ENCODE assay signal across 9 cellular contexts in genomic region chr19:795691-796581, GRCh38. TPM values are rescaled to one million over a fixed set of nuclear protein-coding genes. Genes with fewer than 3 reads are reported as not detected.
DNase-seq lines count a peak whose midpoint lies in the region; ATAC-seq, FAIRE-seq and TF ChIP-seq lines count a peak whose summit lies in the region.
"Had no signal": no experiment of that assay in that cellular context is flagged by ENCODE, and none has a peak within 500 bp of the region (broad histone marks: within the 10 kb centered on the region; RNA-seq: fewer than 3 reads in every experiment).

No MANE protein-coding gene starts in this region.

- TF ChIP-seq POLR2A in endothelial cell of umbilical vein (IDR thresholded peaks at IDR 0.05; ENCODE audit: low read depth, low read length): no peak

- CTCF ChIA-PET in endothelial cell of umbilical vein (lab: Charles Lee): interaction anchor here (0.5 kb wide), 1 partner anchor 26 kb away, joined by 3 read pairs; no protein-coding TSS in a partner anchor

- no peaks in the 10 kb centered on the region for H3F3A ChIP-seq in OCI-LY1 (ENCODE audit: insufficient read depth, low read length)

- H3K36me3 Mint-ChIP-seq in CD4-positive, CD25-positive, alpha-beta regulatory T cell: peaks cover 13% of the 10 kb centered on the region

- H3K4me3 Mint-ChIP-seq in CD4-positive, CD25-positive, alpha-beta regulatory T cell: peak overlapping the region in 3 of 4 donors; percentile 43 to 90 (median 80)

- intact Hi-C loops in endothelial cell of umbilical vein (cut with micrococcal nuclease): loop anchor here (10.0 kb wide), 1 partner anchor 449 kb away; the partner anchor contains the start of genes ATP5F1D and MIDN

- peaks cover 33% of the 10 kb centered on the region for H3K4me1 ChIP-seq in CD4-positive, CD25-positive, alpha-beta regulatory T cell (ENCODE audit: control insufficient read depth, insufficient read depth, low read length, poor library complexity, severe bottlenecking)
- H3K4me1 ChIP-seq in OCI-LY1 (ENCODE audit: insufficient read depth, low read length, severe bottlenecking) (peaks cover 29% of the 10 kb centered on the region), endothelial cell of umbilical vein (ENCODE audit: control insufficient read depth, extremely low read depth, insufficient read depth, low read length) (peaks cover 29% of the 10 kb centered on the region), osteoblast (ENCODE audit: insufficient read depth, low read length) (peaks cover 22% of the 10 kb centered on the region)

- H3K4me2 ChIP-seq in OCI-LY1 (ENCODE audit: low read length): peak overlapping the region; percentile 82
- peak overlapping the region; percentile 40 for H3K4me2 ChIP-seq in endothelial cell of umbilical vein (ENCODE audit: insufficient read depth, low read length)
- peak overlapping the region; percentile 85 for H3K4me2 ChIP-seq in osteoblast (ENCODE audit: insufficient read depth, low read length)

- H3K27ac Mint-ChIP-seq in CD4-positive, CD25-positive, alpha-beta regulatory T cell: no peak overlapping the region

- peaks cover 5% of the 10 kb centered on the region for H3K36me3 ChIP-seq in CD4-positive, CD25-positive, alpha-beta regulatory T cell (ENCODE audit: control insufficient read depth, insufficient read depth, low read length)
- peaks cover 30% of the 10 kb centered on the region for H3K36me3 ChIP-seq in OCI-LY1 (ENCODE audit: insufficient read depth, low read length)
- peaks cover 4 to 12% of the 10 kb centered on the region in 2 experiments for H3K36me3 ChIP-seq in endothelial cell of umbilical vein (ENCODE audit: control insufficient read depth in 2 of 2, extremely low read depth in 1 of 2, insufficient read depth in 2 of 2, low read length in 2 of 2)
- H3K36me3 ChIP-seq in osteoblast (ENCODE audit: insufficient read depth, low read length): peaks cover 17% of the 10 kb centered on the region

- H3K79me2 ChIP-seq in OCI-LY1 (ENCODE audit: insufficient read depth, low read length) (peaks cover 31% of the 10 kb centered on the region), endothelial cell of umbilical vein (ENCODE audit: control insufficient read depth, insufficient read depth, low read length) (peaks cover 32% of the 10 kb centered on the region), osteoblast (ENCODE audit: insufficient read depth, low read length) (peaks cover 31% of the 10 kb centered on the region)

- POLR2A ChIA-PET in endothelial cell of umbilical vein (lab: Charles Lee): interaction anchor here (1.3 kb wide), 1 partner anchor 12 kb away, joined by 4 read pairs; no protein-coding TSS in a partner anchor

- no peak for FAIRE-seq in endothelial cell of umbilical vein (lab: Jason Lieb, UNC)

- H3K27me3 Mint-ChIP-seq in CD4-positive, CD25-positive, alpha-beta regulatory T cell: peaks cover 7% of the 10 kb centered on the region

- no peaks in the 10 kb centered on the region for H3K27me3 ChIP-seq in CD4-positive, CD25-positive, alpha-beta regulatory T cell (ENCODE audit: control insufficient read depth, insufficient read depth, low read length)
- H3K27me3 ChIP-seq in OCI-LY1 (ENCODE audit: insufficient read depth, low read length) (no peaks in the 10 kb centered on the region), endothelial cell of umbilical vein (ENCODE audit: control insufficient read depth in 2 of 2, insufficient read depth in 2 of 2, low read length in 2 of 2) (no peaks in the 10 kb centered on the region), osteoblast (ENCODE audit: insufficient read depth, low read length) (no peaks in the 10 kb centered on the region)

- TF ChIP-seq CTCF in OCI-LY1 (IDR thresholded peaks at IDR 0.05; ENCODE audit: low read length) (no peak), endothelial cell of umbilical vein (IDR thresholded peaks at IDR 0.05; ENCODE audit: extremely low read depth in 1 of 2, insufficient read depth in 1 of 2, low read depth in 1 of 2, low read length in 2 of 2) (no peak), osteoblast (IDR thresholded peaks at IDR 0.05; ENCODE audit: extremely low read depth, low read depth, low read length) (no peak), GM13976 (IDR thresholded peaks at IDR 0.05; ENCODE audit: borderline replicate concordance, control extremely low read depth, extremely low read depth, insufficient read depth, missing control alignments) (no peak)

- no peaks in the 10 kb centered on the region for H3K9me1 ChIP-seq in endothelial cell of umbilical vein (replicated peaks; ENCODE audit: control insufficient read depth, extremely low read depth, insufficient read depth, low read length)

- H2AFZ ChIP-seq in OCI-LY1 (ENCODE audit: low read length): no peak overlapping the region
- no peak overlapping the region for H2AFZ ChIP-seq in endothelial cell of umbilical vein (ENCODE audit: low read depth, low read length)
- peak overlapping the region; percentile 57 for H2AFZ ChIP-seq in osteoblast (ENCODE audit: low read length)

- peaks cover 0 to 26% (median 14%) of the 10 kb centered on the region in 4 donors for H3K4me1 Mint-ChIP-seq in CD4-positive, CD25-positive, alpha-beta regulatory T cell

- peak overlapping the region; percentile 68 for H3K27ac ChIP-seq in CD4-positive, CD25-positive, alpha-beta regulatory T cell (ENCODE audit: insufficient read depth, low read length, poor library complexity, severe bottlenecking)
- no peak overlapping the region for H3K27ac ChIP-seq in OCI-LY1 (ENCODE audit: low read depth, low read length, poor library complexity, severe bottlenecking)
- H3K27ac ChIP-seq in endothelial cell of umbilical vein (ENCODE audit: insufficient read depth, low read depth, low read length): no peak overlapping the region
- no peak overlapping the region for H3K27ac ChIP-seq in osteoblast (ENCODE audit: low read depth, low read length)

- DNase-seq in CD4-positive, CD25-positive, alpha-beta regulatory T cell: no peak
- DNase-seq in endothelial cell of umbilical vein (ENCODE audit: low read depth, low spot score): no peak
- no peak for DNase-seq in osteoblast (ENCODE audit: insufficient read length, low spot score, missing footprints)
- DNase-seq in NCI-H1694 treated with DMSO at 0.1 percent for 48 hours (lab: John Stamatoyannopoulos, UW): no peak
- no peak for DNase-seq in GM13976 (ENCODE audit: low spot score)
- no peak for DNase-seq in SK-N-DZ (ENCODE audit: low spot score)

- no peak for ATAC-seq in CD4-positive, CD25-positive, alpha-beta regulatory T cell (ENCODE audit: low read depth in 2 of 2)
- no peak for ATAC-seq in GM19467 (IDR thresholded peaks at IDR 0.05; ENCODE audit: unreplicated experiment)

- H3K9me2 ChIP-seq in OCI-LY1 (ENCODE audit: low read depth, low read length): no peaks in the 10 kb centered on the region

- in situ Hi-C loops in GM13976 (cut with MboI; ENCODE audit: low sequenced_read_pairs, unreplicated experiment): no loop called here

- no peaks in the 10 kb centered on the region for H4K20me1 ChIP-seq in OCI-LY1 (ENCODE audit: insufficient read depth, low read length)
- no peaks in the 10 kb centered on the region for H4K20me1 ChIP-seq in endothelial cell of umbilical vein (replicated peaks; ENCODE audit: control insufficient read depth, extremely low read depth, insufficient read depth, low read length)
- H4K20me1 ChIP-seq in osteoblast (ENCODE audit: insufficient read depth, low read length): peaks cover 30% of the 10 kb centered on the region

- H3K9me3 Mint-ChIP-seq in CD4-positive, CD25-positive, alpha-beta regulatory T cell: no peaks in the 10 kb centered on the region

- BruUV-seq in endothelial cell of umbilical vein (replicated peaks; lab: Mats Ljungman, UMichigan): no TSS peak

- peak overlapping the region; percentile 84 for H3K9ac ChIP-seq in OCI-LY1 (ENCODE audit: low read length)
- peak overlapping the region; percentile 78 for H3K9ac ChIP-seq in endothelial cell of umbilical vein (replicated peaks; ENCODE audit: extremely low read depth, insufficient read depth, low read length)

- dilution Hi-C loops in endothelial cell of umbilical vein (cut with MboI; ENCODE audit: extremely low pct_ligation_motif_present, low sequenced_read_pairs): no loop called here

- H3K4me3 ChIP-seq in CD4-positive, CD25-positive, alpha-beta regulatory T cell (ENCODE audit: low read depth, low read length): no peak overlapping the region
- H3K4me3 ChIP-seq in OCI-LY1 (ENCODE audit: low read depth, low read length, poor library complexity, severe bottlenecking) (peak overlapping the region; percentile 72), endothelial cell of umbilical vein (replicated peaks in 1 of 3; ENCODE audit: insufficient read depth in 1 of 3, low read depth in 1 of 3, low read length in 3 of 3) (peak overlapping the region in 2 of 3 experiments; percentile 45 to 47), osteoblast (ENCODE audit: insufficient read depth, low read length) (peak overlapping the region; percentile 76)

- H3K9me3 ChIP-seq in CD4-positive, CD25-positive, alpha-beta regulatory T cell (ENCODE audit: control insufficient read depth in 2 of 2, low read length in 2 of 2): no peaks in the 10 kb centered on the region
- H3K9me3 ChIP-seq in OCI-LY1 (ENCODE audit: low read length): no peaks in the 10 kb centered on the region
- no peaks in the 10 kb centered on the region for H3K9me3 ChIP-seq in endothelial cell of umbilical vein (replicated peaks; ENCODE audit: control insufficient read depth, insufficient read depth, low read length)
- H3K9me3 ChIP-seq in osteoblast (ENCODE audit: low read depth, low read length): no peaks in the 10 kb centered on the region

RNA-seq across cellular contexts. Expression of gene PTBP1, which starts 1.3 kb away (rescaled TPM):
- 308 TPM for total RNA-seq in CD4-positive, CD25-positive, alpha-beta regulatory T cell
- 100 to 1,000 TPM; 108 to 132 (median 126) TPM for polyA plus RNA-seq in CD4-positive, CD25-positive, alpha-beta regulatory T cell
- total RNA-seq in endothelial cell of umbilical vein (607 and 623 TPM in 2 replicates), osteoblast (106 and 124 TPM in 2 replicates)
- polyA plus RNA-seq in endothelial cell of umbilical vein: 382 and 465 TPM in 2 replicates
- 214 and 242 TPM in 2 replicates for polyA plus RNA-seq in endothelial cell of umbilical vein (2011; cell fraction: cytosol; rRNA removed)
- 500 and 584 TPM in 2 replicates for polyA plus RNA-seq in endothelial cell of umbilical vein (2011; cell fraction: nucleus; rRNA removed)
- 424 and 517 TPM in 2 replicates for polyA plus RNA-seq in endothelial cell of umbilical vein (2012)
- 274 and 326 TPM in 2 replicates for polyA minus RNA-seq in endothelial cell of umbilical vein
- polyA minus RNA-seq in endothelial cell of umbilical vein (2011; cell fraction: cytosol; rRNA and poly(A)+ RNA removed): 213 TPM
- 251 and 318 TPM in 2 replicates for polyA minus RNA-seq in endothelial cell of umbilical vein (2011; cell fraction: nucleus; rRNA and poly(A)+ RNA removed)
- 295 and 360 TPM in 2 replicates for polyA plus RNA-seq in SK-N-DZ (2014; cell fraction: cytosol; rRNA removed)
- polyA plus RNA-seq in SK-N-DZ (2014; cell fraction: nucleus; rRNA removed): 334 and 420 TPM in 2 replicates

RNA-seq across cellular contexts. Expression of gene PLPPR3, which starts 25.8 kb away (rescaled TPM):
- total RNA-seq in CD4-positive, CD25-positive, alpha-beta regulatory T cell: not detected
- not detected for polyA plus RNA-seq in CD4-positive, CD25-positive, alpha-beta regulatory T cell
- 0.76 and 1.2 TPM in 2 replicates for total RNA-seq in endothelial cell of umbilical vein
- 1.1 and 2.0 TPM in 2 replicates for polyA plus RNA-seq in endothelial cell of umbilical vein
- 0.30 and 0.52 TPM in 2 replicates for polyA plus RNA-seq in endothelial cell of umbilical vein (2011; cell fraction: cytosol; rRNA removed)
- polyA plus RNA-seq in endothelial cell of umbilical vein (2011; cell fraction: nucleus; rRNA removed): 0.28 and 0.41 TPM in 2 replicates
- polyA plus RNA-seq in endothelial cell of umbilical vein (2012): 1.3 and 5.6 TPM in 2 replicates
- polyA minus RNA-seq in endothelial cell of umbilical vein: 0.76 and 0.83 TPM in 2 replicates
- polyA minus RNA-seq in endothelial cell of umbilical vein (2011; cell fraction: cytosol; rRNA and poly(A)+ RNA removed): not detected
- polyA minus RNA-seq in endothelial cell of umbilical vein (2011; cell fraction: nucleus; rRNA and poly(A)+ RNA removed): 0.19 TPM in 2 replicates
- total RNA-seq in osteoblast: 0.36 TPM in 1 of 2 replicates, not detected in the other
- 153 and 228 TPM in 2 replicates for polyA plus RNA-seq in SK-N-DZ (2014; cell fraction: cytosol; rRNA removed)
- polyA plus RNA-seq in SK-N-DZ (2014; cell fraction: nucleus; rRNA removed): 134 and 172 TPM in 2 replicates
- total RNA-seq: subcutaneous adipose tissue had no signal

RNA-seq across cellular contexts. Expression of gene AZU1, which starts 31.7 kb away (rescaled TPM):
- 0.59 TPM for total RNA-seq in CD4-positive, CD25-positive, alpha-beta regulatory T cell
- polyA plus RNA-seq in CD4-positive, CD25-positive, alpha-beta regulatory T cell: not detected
- total RNA-seq in endothelial cell of umbilical vein: not detected in 2 replicates
- 0.12 TPM in 1 of 2 replicates, not detected in the other for polyA plus RNA-seq in endothelial cell of umbilical vein
- polyA plus RNA-seq in endothelial cell of umbilical vein (2011; cell fraction: cytosol; rRNA removed): not detected in 2 replicates
- not detected in 2 replicates for polyA plus RNA-seq in endothelial cell of umbilical vein (2011; cell fraction: nucleus; rRNA removed)
- polyA plus RNA-seq in endothelial cell of umbilical vein (2012): not detected in 2 replicates
- not detected in 2 replicates for polyA minus RNA-seq in endothelial cell of umbilical vein
- not detected for polyA minus RNA-seq in endothelial cell of umbilical vein (2011; cell fraction: cytosol; rRNA and poly(A)+ RNA removed)
- polyA minus RNA-seq in endothelial cell of umbilical vein (2011; cell fraction: nucleus; rRNA and poly(A)+ RNA removed): not detected in 2 replicates
- not detected in 2 replicates for total RNA-seq in osteoblast
- not detected in 2 replicates for polyA plus RNA-seq in SK-N-DZ (2014; cell fraction: cytosol; rRNA removed)
- polyA plus RNA-seq in SK-N-DZ (2014; cell fraction: nucleus; rRNA removed): 0.39 and 0.64 TPM in 2 replicates

RNA-seq across cellular contexts. Expression of gene PRTN3, which starts 44.9 kb away (rescaled TPM):
- not detected for total RNA-seq in CD4-positive, CD25-positive, alpha-beta regulatory T cell
- polyA plus RNA-seq in CD4-positive, CD25-positive, alpha-beta regulatory T cell: not detected
- total RNA-seq in endothelial cell of umbilical vein (not detected in 2 replicates), osteoblast (not detected in 2 replicates)
- polyA plus RNA-seq in endothelial cell of umbilical vein: not detected in 2 replicates
- not detected in 2 replicates for polyA plus RNA-seq in endothelial cell of umbilical vein (2011; cell fraction: cytosol; rRNA removed)
- not detected in 2 replicates for polyA plus RNA-seq in endothelial cell of umbilical vein (2011; cell fraction: nucleus; rRNA removed)
- not detected in 2 replicates for polyA plus RNA-seq in endothelial cell of umbilical vein (2012)
- not detected in 2 replicates for polyA minus RNA-seq in endothelial cell of umbilical vein
- not detected for polyA minus RNA-seq in endothelial cell of umbilical vein (2011; cell fraction: cytosol; rRNA and poly(A)+ RNA removed)
- not detected in 2 replicates for polyA minus RNA-seq in endothelial cell of umbilical vein (2011; cell fraction: nucleus; rRNA and poly(A)+ RNA removed)
- not detected in 2 replicates for polyA plus RNA-seq in SK-N-DZ (2014; cell fraction: cytosol; rRNA removed)
- polyA plus RNA-seq in SK-N-DZ (2014; cell fraction: nucleus; rRNA removed): not detected in 2 replicates
- total RNA-seq: subcutaneous adipose tissue had no signal

RNA-seq across cellular contexts. Expression of gene MISP, which starts 45.0 kb away (rescaled TPM):
- not detected for total RNA-seq in CD4-positive, CD25-positive, alpha-beta regulatory T cell
- not detected for polyA plus RNA-seq in CD4-positive, CD25-positive, alpha-beta regulatory T cell
- total RNA-seq in endothelial cell of umbilical vein (not detected in 2 replicates), osteoblast (0.36 and 0.59 TPM in 2 replicates)
- polyA plus RNA-seq in endothelial cell of umbilical vein: not detected in 2 replicates
- polyA plus RNA-seq in endothelial cell of umbilical vein (2011; cell fraction: cytosol; rRNA removed): not detected in 2 replicates
- not detected in 2 replicates for polyA plus RNA-seq in endothelial cell of umbilical vein (2011; cell fraction: nucleus; rRNA removed)
- not detected in 2 replicates for polyA plus RNA-seq in endothelial cell of umbilical vein (2012)
- polyA minus RNA-seq in endothelial cell of umbilical vein: not detected in 2 replicates
- 47.4 TPM for polyA minus RNA-seq in endothelial cell of umbilical vein (2011; cell fraction: cytosol; rRNA and poly(A)+ RNA removed)
- polyA minus RNA-seq in endothelial cell of umbilical vein (2011; cell fraction: nucleus; rRNA and poly(A)+ RNA removed): 0.14 TPM in 1 of 2 replicates, not detected in the other
- 0.59 and 1.8 TPM in 2 replicates for polyA plus RNA-seq in SK-N-DZ (2014; cell fraction: cytosol; rRNA removed)
- polyA plus RNA-seq in SK-N-DZ (2014; cell fraction: nucleus; rRNA removed): 0.09 TPM in 1 of 2 replicates, not detected in the other
- total RNA-seq: subcutaneous adipose tissue had no signal
